1 cellular context compared by ENCODE assay signal in genomic region chr1:181150273-181150672, GRCh38.
TF ChIP-seq lines count a peak whose summit lies in the region.

No MANE protein-coding gene starts in this region.

TF ChIP-seq in HepG2, 621 proteins besides CTCF, POLR2A, EP300 and RAD21 (continued from another document):
- TF ChIP-seq, protein P1, sequence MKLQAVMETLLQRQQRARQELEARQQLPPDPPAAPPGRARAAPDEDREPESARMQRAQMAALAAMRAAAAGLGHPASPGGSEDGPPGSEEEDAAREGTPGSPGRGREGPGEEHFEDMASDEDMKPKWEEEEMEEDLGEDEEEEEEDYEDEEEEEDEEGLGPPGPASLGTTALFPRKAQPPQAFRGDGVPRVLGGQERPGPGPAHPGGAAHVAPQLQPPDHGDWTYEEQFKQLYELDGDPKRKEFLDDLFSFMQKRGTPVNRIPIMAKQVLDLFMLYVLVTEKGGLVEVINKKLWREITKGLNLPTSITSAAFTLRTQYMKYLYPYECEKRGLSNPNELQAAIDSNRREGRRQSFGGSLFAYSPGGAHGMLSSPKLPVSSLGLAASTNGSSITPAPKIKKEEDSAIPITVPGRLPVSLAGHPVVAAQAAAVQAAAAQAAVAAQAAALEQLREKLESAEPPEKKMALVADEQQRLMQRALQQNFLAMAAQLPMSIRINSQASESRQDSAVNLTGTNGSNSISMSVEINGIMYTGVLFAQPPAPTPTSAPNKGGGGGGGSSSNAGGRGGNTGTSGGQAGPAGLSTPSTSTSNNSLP (IDR thresholded peaks at IDR 0.05; ENCODE audit: low read depth, low read length), result no peak
- TF ChIP-seq GPN1 (CRISPR knock-in tag; IDR thresholded peaks at IDR 0.05; ENCODE audit: borderline replicate concordance), result no peak
- TF ChIP-seq CEBPG (CRISPR knock-in tag; IDR thresholded peaks at IDR 0.05), result no peak
- no peak for TF ChIP-seq ZFP91 (CRISPR knock-in tag; IDR thresholded peaks at IDR 0.05; ENCODE audit: borderline replicate concordance)
- no peak for TF ChIP-seq E2F5 (CRISPR knock-in tag; conservative IDR thresholded peaks at IDR 0.05)
- TF ChIP-seq U2AF2 (IDR thresholded peaks at IDR 0.05; ENCODE audit: low read depth, low read length), result no peak
- no peak for TF ChIP-seq SMAD3 (CRISPR knock-in tag; IDR thresholded peaks at IDR 0.05)
- no peak for TF ChIP-seq SP1 (IDR thresholded peaks at IDR 0.05)
- no peak for TF ChIP-seq SP1 (CRISPR knock-in tag; IDR thresholded peaks at IDR 0.05)
